Comparison of ENCODE assay signal across 9 cellular contexts in genomic region chr15:95325763-95326688, GRCh38.
DNase-seq lines count a peak whose midpoint lies in the region; ATAC-seq and TF ChIP-seq lines count a peak whose summit lies in the region.
"Had no signal": no experiment of that assay in that cellular context is flagged by ENCODE, and none has a peak within 500 bp of the region (broad histone marks: within the 10 kb centered on the region; RNA-seq: fewer than 3 reads in every experiment).

No MANE protein-coding gene starts in this region.

- H3K36me3 Mint-ChIP-seq in brain (no peaks in the 10 kb centered on the region), immature natural killer cell (no peaks in the 10 kb centered on the region)

- WGBS in hepatocyte (ENCODE audit: low lambda C conversion rate, missing lambda C conversion rate): 57% methylated on average over 10 of the region's 10 CpGs

- ATAC-seq in GM19452 (IDR thresholded peaks at IDR 0.05; ENCODE audit: unreplicated experiment): no peak

- peaks cover 0 to 4% (median 0%) of the 10 kb centered on the region in 5 experiments for H3K9me3 Mint-ChIP-seq in brain
- peaks cover 0 to 3% (median 0%) of the 10 kb centered on the region in 6 donors for H3K9me3 Mint-ChIP-seq in immature natural killer cell
- H3K9me3 Mint-ChIP-seq: CD4-positive, alpha-beta T cell had no signal

- peak overlapping the region; percentile 1 for H3K27ac ChIP-seq in hepatocyte
- H3K27ac ChIP-seq in parathyroid adenoma: peak overlapping the region; percentile 54

- no peak overlapping the region for H3K9ac ChIP-seq in parathyroid adenoma

- peaks cover 30% of the 10 kb centered on the region for H3K27me3 Mint-ChIP-seq in brain
- H3K27me3 Mint-ChIP-seq in immature natural killer cell (ENCODE audit: low read depth in 3 of 3): peaks cover 7 to 14% (median 12%) of the 10 kb centered on the region in 3 donors

- H3K27ac Mint-ChIP-seq in brain: peak overlapping the region in 2 of 5 experiments; percentile 69 to 75
- no peak overlapping the region for H3K27ac Mint-ChIP-seq in immature natural killer cell
- H3K27ac Mint-ChIP-seq: CD4-positive, alpha-beta T cell had no signal

- H3K9me3 ChIP-seq in hepatocyte (ENCODE audit: low read depth) (no peaks in the 10 kb centered on the region), parathyroid adenoma (ENCODE audit: control insufficient read depth, low read length) (no peaks in the 10 kb centered on the region)

- peak overlapping the region; percentile 76 to 83 (median 82) for H3K4me3 Mint-ChIP-seq in brain
- peak overlapping the region in 2 of 5 donors; percentile 17 to 53 for H3K4me3 Mint-ChIP-seq in immature natural killer cell
- H3K4me3 Mint-ChIP-seq: CD4-positive, alpha-beta T cell had no signal

- H3K9me2 ChIP-seq in hepatocyte (replicated peaks; ENCODE audit: insufficient read depth): no peaks in the 10 kb centered on the region

- peak; percentile 74 for DNase-seq in DMS114 treated with DMSO at 0.1 percent for 48 hours (lab: John Stamatoyannopoulos, UW; ENCODE audit: unreplicated experiment)
- no peak for DNase-seq in hepatocyte (ENCODE audit: low spot score)
- no peak for DNase-seq in immature natural killer cell
- DNase-seq in GF-D8 (lab: John Stamatoyannopoulos, UW): no peak
- DNase-seq in NCI-H1930 (lab: John Stamatoyannopoulos, UW): no peak
- DNase-seq: CD4-positive, alpha-beta T cell had no signal

- peaks cover 27% of the 10 kb centered on the region for H3K4me1 Mint-ChIP-seq in brain
- H3K4me1 Mint-ChIP-seq in immature natural killer cell: peaks cover 6 to 12% of the 10 kb centered on the region in 2 donors

- no peaks in the 10 kb centered on the region for H4K20me1 ChIP-seq in hepatocyte (ENCODE audit: insufficient read depth, poor library complexity, severe bottlenecking)

- H2AFZ ChIP-seq in hepatocyte (peak overlapping the region; percentile 40), parathyroid adenoma (peak overlapping the region; percentile 46)

- H3K27me3 ChIP-seq in hepatocyte: peaks cover 32% of the 10 kb centered on the region
- no peaks in the 10 kb centered on the region for H3K27me3 ChIP-seq in parathyroid adenoma (ENCODE audit: control insufficient read depth, insufficient read depth, low read length)

- H3K79me2 ChIP-seq in hepatocyte (no peaks in the 10 kb centered on the region), parathyroid adenoma (no peaks in the 10 kb centered on the region)

- H3K4me1 ChIP-seq in hepatocyte (ENCODE audit: insufficient read depth) (no peaks in the 10 kb centered on the region), parathyroid adenoma (no peaks in the 10 kb centered on the region)

- TF ChIP-seq CTCF in brain (conservative IDR thresholded peaks at IDR 0.05): no peak
- TF ChIP-seq CTCF in hepatocyte (IDR thresholded peaks at IDR 0.05; ENCODE audit: poor library complexity): no peak
- no peak for TF ChIP-seq CTCF in parathyroid adenoma (IDR thresholded peaks at IDR 0.05)

- H3K36me3 ChIP-seq in hepatocyte (replicated peaks; ENCODE audit: insufficient read depth, low read depth) (no peaks in the 10 kb centered on the region), parathyroid adenoma (ENCODE audit: control insufficient read depth, insufficient read depth, low read length) (no peaks in the 10 kb centered on the region)

- H3K4me3 ChIP-seq in hepatocyte: peak overlapping the region; percentile 35
- no peak overlapping the region for H3K4me3 ChIP-seq in parathyroid adenoma (ENCODE audit: low read depth, low read length)

- H3K4me2 ChIP-seq in hepatocyte (peak overlapping the region; percentile 81), parathyroid adenoma (ENCODE audit: low read length) (no peak overlapping the region)
